ENCODE assay signal across 1 cellular context in the genomic region with DNA sequence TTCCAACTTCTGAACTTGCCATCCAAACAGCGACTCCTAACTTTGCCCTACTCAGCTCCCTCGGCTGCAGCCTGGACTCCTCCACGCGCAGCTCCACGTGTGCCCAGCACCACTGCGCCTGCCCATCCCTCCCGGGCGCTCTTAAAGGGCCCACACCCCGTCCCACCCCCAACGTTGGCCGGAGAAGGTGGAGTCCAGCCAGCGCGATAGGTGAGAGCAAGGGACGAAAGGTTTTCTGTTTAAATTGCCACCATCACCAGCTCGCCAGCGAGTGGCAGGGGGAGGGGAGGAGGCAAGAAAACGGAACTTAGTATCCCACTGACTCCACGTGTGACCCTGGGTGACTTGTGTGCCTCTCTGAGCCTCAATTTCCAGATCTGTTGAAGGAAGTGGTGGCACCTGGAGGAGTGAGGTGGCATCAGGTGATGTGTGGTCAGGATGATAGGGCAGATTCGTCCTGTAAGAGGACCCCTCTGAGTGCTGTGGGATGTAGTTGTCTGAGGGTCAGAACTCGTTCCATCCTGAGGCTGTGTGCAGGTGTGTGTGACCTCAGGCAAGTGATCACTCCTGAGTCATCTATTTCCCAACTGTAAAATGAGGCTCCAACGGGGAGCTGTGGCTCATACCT.
TF ChIP-seq lines count a peak whose summit lies in the region.

No MANE protein-coding gene starts in this region.

TF ChIP-seq in GM23338, 12 proteins besides CTCF, POLR2A, EP300 and RAD21 (continued from another document):
- TF ChIP-seq, protein P1, sequence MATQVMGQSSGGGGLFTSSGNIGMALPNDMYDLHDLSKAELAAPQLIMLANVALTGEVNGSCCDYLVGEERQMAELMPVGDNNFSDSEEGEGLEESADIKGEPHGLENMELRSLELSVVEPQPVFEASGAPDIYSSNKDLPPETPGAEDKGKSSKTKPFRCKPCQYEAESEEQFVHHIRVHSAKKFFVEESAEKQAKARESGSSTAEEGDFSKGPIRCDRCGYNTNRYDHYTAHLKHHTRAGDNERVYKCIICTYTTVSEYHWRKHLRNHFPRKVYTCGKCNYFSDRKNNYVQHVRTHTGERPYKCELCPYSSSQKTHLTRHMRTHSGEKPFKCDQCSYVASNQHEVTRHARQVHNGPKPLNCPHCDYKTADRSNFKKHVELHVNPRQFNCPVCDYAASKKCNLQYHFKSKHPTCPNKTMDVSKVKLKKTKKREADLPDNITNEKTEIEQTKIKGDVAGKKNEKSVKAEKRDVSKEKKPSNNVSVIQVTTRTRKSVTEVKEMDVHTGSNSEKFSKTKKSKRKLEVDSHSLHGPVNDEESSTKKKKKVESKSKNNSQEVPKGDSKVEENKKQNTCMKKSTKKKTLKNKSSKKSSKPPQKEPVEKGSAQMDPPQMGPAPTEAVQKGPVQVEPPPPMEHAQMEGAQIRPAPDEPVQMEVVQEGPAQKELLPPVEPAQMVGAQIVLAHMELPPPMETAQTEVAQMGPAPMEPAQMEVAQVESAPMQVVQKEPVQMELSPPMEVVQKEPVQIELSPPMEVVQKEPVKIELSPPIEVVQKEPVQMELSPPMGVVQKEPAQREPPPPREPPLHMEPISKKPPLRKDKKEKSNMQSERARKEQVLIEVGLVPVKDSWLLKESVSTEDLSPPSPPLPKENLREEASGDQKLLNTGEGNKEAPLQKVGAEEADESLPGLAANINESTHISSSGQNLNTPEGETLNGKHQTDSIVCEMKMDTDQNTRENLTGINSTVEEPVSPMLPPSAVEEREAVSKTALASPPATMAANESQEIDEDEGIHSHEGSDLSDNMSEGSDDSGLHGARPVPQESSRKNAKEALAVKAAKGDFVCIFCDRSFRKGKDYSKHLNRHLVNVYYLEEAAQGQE (IDR thresholded peaks at IDR 0.05; ENCODE audit: unreplicated experiment) = no peak
- TF ChIP-seq ZNF114 (CRISPR knock-in tag; IDR thresholded peaks at IDR 0.05) (no peak), POLR2AphosphoS5 (IDR thresholded peaks at IDR 0.05; ENCODE audit: low read depth) (no peak), EZH2phosphoT487 (IDR thresholded peaks at IDR 0.05; ENCODE audit: unreplicated experiment) (no peak), JUNB (IDR thresholded peaks at IDR 0.05; ENCODE audit: unreplicated experiment) (no peak), EZH2 (IDR thresholded peaks at IDR 0.05; ENCODE audit: low read depth, unreplicated experiment) (no peak)
- TF ChIP-seq, protein P2, sequence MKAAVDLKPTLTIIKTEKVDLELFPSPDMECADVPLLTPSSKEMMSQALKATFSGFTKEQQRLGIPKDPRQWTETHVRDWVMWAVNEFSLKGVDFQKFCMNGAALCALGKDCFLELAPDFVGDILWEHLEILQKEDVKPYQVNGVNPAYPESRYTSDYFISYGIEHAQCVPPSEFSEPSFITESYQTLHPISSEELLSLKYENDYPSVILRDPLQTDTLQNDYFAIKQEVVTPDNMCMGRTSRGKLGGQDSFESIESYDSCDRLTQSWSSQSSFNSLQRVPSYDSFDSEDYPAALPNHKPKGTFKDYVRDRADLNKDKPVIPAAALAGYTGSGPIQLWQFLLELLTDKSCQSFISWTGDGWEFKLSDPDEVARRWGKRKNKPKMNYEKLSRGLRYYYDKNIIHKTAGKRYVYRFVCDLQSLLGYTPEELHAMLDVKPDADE (IDR thresholded peaks at IDR 0.05) = no peak
- TF ChIP-seq, protein P3, sequence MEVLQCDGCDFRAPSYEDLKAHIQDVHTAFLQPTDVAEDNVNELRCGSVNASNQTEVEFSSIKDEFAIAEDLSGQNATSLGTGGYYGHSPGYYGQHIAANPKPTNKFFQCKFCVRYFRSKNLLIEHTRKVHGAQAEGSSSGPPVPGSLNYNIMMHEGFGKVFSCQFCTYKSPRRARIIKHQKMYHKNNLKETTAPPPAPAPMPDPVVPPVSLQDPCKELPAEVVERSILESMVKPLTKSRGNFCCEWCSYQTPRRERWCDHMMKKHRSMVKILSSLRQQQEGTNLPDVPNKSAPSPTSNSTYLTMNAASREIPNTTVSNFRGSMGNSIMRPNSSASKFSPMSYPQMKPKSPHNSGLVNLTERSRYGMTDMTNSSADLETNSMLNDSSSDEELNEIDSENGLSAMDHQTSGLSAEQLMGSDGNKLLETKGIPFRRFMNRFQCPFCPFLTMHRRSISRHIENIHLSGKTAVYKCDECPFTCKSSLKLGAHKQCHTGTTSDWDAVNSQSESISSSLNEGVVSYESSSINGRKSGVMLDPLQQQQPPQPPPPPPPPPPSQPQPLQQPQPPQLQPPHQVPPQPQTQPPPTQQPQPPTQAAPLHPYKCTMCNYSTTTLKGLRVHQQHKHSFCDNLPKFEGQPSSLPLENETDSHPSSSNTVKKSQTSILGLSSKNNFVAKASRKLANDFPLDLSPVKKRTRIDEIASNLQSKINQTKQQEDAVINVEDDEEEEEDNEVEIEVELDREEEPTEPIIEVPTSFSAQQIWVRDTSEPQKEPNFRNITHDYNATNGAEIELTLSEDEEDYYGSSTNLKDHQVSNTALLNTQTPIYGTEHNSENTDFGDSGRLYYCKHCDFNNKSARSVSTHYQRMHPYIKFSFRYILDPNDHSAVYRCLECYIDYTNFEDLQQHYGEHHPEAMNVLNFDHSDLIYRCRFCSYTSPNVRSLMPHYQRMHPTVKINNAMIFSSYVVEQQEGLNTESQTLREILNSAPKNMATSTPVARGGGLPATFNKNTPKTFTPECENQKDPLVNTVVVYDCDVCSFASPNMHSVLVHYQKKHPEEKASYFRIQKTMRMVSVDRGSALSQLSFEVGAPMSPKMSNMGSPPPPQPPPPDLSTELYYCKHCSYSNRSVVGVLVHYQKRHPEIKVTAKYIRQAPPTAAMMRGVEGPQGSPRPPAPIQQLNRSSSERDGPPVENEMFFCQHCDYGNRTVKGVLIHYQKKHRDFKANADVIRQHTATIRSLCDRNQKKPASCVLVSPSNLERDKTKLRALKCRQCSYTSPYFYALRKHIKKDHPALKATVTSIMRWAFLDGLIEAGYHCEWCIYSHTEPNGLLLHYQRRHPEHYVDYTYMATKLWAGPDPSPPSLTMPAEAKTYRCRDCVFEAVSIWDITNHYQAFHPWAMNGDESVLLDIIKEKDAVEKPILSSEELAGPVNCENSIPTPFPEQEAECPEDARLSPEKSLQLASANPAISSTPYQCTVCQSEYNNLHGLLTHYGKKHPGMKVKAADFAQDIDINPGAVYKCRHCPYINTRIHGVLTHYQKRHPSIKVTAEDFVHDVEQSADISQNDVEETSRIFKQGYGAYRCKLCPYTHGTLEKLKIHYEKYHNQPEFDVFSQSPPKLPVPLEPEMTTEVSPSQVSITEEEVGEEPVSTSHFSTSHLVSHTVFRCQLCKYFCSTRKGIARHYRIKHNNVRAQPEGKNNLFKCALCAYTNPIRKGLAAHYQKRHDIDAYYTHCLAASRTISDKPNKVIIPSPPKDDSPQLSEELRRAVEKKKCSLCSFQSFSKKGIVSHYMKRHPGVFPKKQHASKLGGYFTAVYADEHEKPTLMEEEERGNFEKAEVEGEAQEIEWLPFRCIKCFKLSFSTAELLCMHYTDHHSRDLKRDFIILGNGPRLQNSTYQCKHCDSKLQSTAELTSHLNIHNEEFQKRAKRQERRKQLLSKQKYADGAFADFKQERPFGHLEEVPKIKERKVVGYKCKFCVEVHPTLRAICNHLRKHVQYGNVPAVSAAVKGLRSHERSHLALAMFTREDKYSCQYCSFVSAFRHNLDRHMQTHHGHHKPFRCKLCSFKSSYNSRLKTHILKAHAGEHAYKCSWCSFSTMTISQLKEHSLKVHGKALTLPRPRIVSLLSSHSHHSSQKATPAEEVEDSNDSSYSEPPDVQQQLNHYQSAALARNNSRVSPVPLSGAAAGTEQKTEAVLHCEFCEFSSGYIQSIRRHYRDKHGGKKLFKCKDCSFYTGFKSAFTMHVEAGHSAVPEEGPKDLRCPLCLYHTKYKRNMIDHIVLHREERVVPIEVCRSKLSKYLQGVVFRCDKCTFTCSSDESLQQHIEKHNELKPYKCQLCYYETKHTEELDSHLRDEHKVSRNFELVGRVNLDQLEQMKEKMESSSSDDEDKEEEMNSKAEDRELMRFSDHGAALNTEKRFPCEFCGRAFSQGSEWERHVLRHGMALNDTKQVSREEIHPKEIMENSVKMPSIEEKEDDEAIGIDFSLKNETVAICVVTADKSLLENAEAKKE (CRISPR knock-in tag; IDR thresholded peaks at IDR 0.05) = no peak
